In genomic region chr12:48044396-48044795, GRCh38 we compare ENCODE assay signal across 11 cellular contexts. TPM values are rescaled to one million over a fixed set of nuclear protein-coding genes. Genes with fewer than 3 reads are reported as not detected.
"Had no signal": no experiment of that assay in that cellular context is flagged by ENCODE, and none has a peak within 500 bp of the region (broad histone marks: within the 10 kb centered on the region; RNA-seq: fewer than 3 reads in every experiment).

No MANE protein-coding gene starts in this region.

- H3K9me3 Mint-ChIP-seq: HFFc6 had no signal

- H3K27ac Mint-ChIP-seq: HFFc6 had no signal

- H3K4me3 Mint-ChIP-seq: HFFc6 had no signal

- ATAC-seq: HCT116, K562 had no signal

- DNase-seq: GM23248, GOT3, H7, HFFc6, IMR-90, KG1 had no signal

- H3K4me1 ChIP-seq: HAP-1 had no signal

- H3K27ac ChIP-seq: GM23248 had no signal

- H3K4me3 ChIP-seq: GM23248, HAP-1, K562 had no signal

- H3K9me3 ChIP-seq: HAP-1 had no signal

RNA-seq across cellular contexts. Expression of gene COL2A1, which starts 40.1 kb away (rescaled TPM):
- total RNA-seq: GM23248, H4, HFFc6, HT-29, IMR-90, K562 had no signal
- polyA plus RNA-seq: GM23248 had no signal
